12 cellular contexts compared by ENCODE assay signal in genomic region chr12:57091633-57092528, GRCh38. TPM values are rescaled to one million over a fixed set of nuclear protein-coding genes. Genes with fewer than 3 reads are reported as not detected.
A peak's percentile ranks its signal among the peaks of the same experiment; 100 is the strongest.
DNase-seq lines count a peak whose midpoint lies in the region; ATAC-seq and TF ChIP-seq lines count a peak whose summit lies in the region.
"Had no signal": no experiment of that assay in that cellular context is flagged by ENCODE, and none has a peak within 500 bp of the region (broad histone marks: within the 10 kb centered on the region; RNA-seq: fewer than 3 reads in every experiment).

No MANE protein-coding gene starts in this region.

- no peak for TF ChIP-seq CTCF in ascending aorta (IDR thresholded peaks at IDR 0.05)
- TF ChIP-seq CTCF in thyroid gland (IDR thresholded peaks at IDR 0.05), result no peak

- peak overlapping the region; percentile 33 for H3K27ac Mint-ChIP-seq in activated T-cell treated with anti-CD3 and anti-CD28 coated beads, Interleukin-2, amount 50 U/mL, for 72 hours

- no peak for TF ChIP-seq POLR2A in thyroid gland (IDR thresholded peaks at IDR 0.05)

- H3K4me3 Mint-ChIP-seq in activated T-cell treated with anti-CD3 and anti-CD28 coated beads, Interleukin-2, amount 50 U/mL, for 72 hours, result peak overlapping the region; percentile 44 to 47

- DNase-seq in activated T-cell treated with anti-CD3 and anti-CD28 coated beads, Interleukin-2, amount 50 U/mL, for 72 hours, result no peak
- no peak for DNase-seq in activated T-cell treated with anti-CD3 and anti-CD28 coated beads, Interleukin-2, amount 50 U/mL, for 48 hours
- DNase-seq in ascending aorta (ENCODE audit: low spot score in 2 of 2) (no peak), thyroid gland (no peak), midbrain (lab: John Stamatoyannopoulos, UW) (no peak)
- DNase-seq: COR-L47, T-helper 9 cell had no signal

- H3K36me3 ChIP-seq in ascending aorta (peaks cover 39 to 52% of the 10 kb centered on the region in 2 donors), mesodermal cell (ENCODE audit: control insufficient read depth, insufficient read depth, low read length) (peaks cover 55% of the 10 kb centered on the region), thyroid gland (peaks cover 32 to 37% of the 10 kb centered on the region in 2 donors)

- ATAC-seq in activated T-cell treated with anti-CD3 and anti-CD28 coated beads, Interleukin-2, amount 50 U/mL, for 72 hours (replicated peaks in 1 of 2), result no peak
- no peak for ATAC-seq in HG03139 (IDR thresholded peaks at IDR 0.05; ENCODE audit: unreplicated experiment)
- no peak for ATAC-seq in HG02870 (IDR thresholded peaks at IDR 0.05; ENCODE audit: unreplicated experiment)

- H3K27ac ChIP-seq in ascending aorta (peak overlapping the region; percentile 87 to 99), mesodermal cell (ENCODE audit: low read depth, low read length, severe bottlenecking) (peak overlapping the region; percentile 8), thyroid gland (peak overlapping the region in 2 of 3 donors; percentile 15 to 57)

- no peaks in the 10 kb centered on the region for H3K27me3 Mint-ChIP-seq in activated T-cell treated with anti-CD3 and anti-CD28 coated beads, Interleukin-2, amount 50 U/mL, for 72 hours (ENCODE audit: low read depth)

- no peaks in the 10 kb centered on the region for H3K9me3 Mint-ChIP-seq in activated T-cell treated with anti-CD3 and anti-CD28 coated beads, Interleukin-2, amount 50 U/mL, for 72 hours

- intact Hi-C loops in ascending aorta (cut with DNase I), result loop anchor here (2.0 kb wide), 1 partner anchor 23 kb away; no protein-coding TSS in a partner anchor
- intact Hi-C loops in thyroid gland (cut with DNase I), result no loop called here

- no peaks in the 10 kb centered on the region for H3K9me3 ChIP-seq in ascending aorta
- H3K9me3 ChIP-seq in mesodermal cell (ENCODE audit: control insufficient read depth, low read length), result no peaks in the 10 kb centered on the region
- H3K9me3 ChIP-seq in thyroid gland, result no peaks in the 10 kb centered on the region
- H3K9me3 ChIP-seq: upper lobe of left lung had no signal

- H3K4me3 ChIP-seq in ascending aorta (peak overlapping the region; percentile 95 to 96), mesodermal cell (ENCODE audit: extremely low read depth, insufficient read depth, low read length, poor library complexity, severe bottlenecking) (peak overlapping the region; percentile 96), thyroid gland (replicated peaks in 1 of 3) (no peak overlapping the region)

- H3K27me3 ChIP-seq in ascending aorta, result no peaks in the 10 kb centered on the region
- H3K27me3 ChIP-seq in thyroid gland, result no peaks in the 10 kb centered on the region
- H3K27me3 ChIP-seq: upper lobe of left lung had no signal

- H3K4me1 ChIP-seq in ascending aorta, result peaks cover 26 to 47% of the 10 kb centered on the region in 2 donors
- H3K4me1 ChIP-seq in mesodermal cell (ENCODE audit: control insufficient read depth, insufficient read depth, low read length, poor library complexity, severe bottlenecking), result peaks cover 44% of the 10 kb centered on the region
- peaks cover 21 to 42% of the 10 kb centered on the region in 2 donors for H3K4me1 ChIP-seq in thyroid gland

- WGBS in mesodermal cell (ENCODE audit: insufficient coverage in 2 of 2), 2 experiments, result 90 to 93% methylated on average over 19 to 22 of the region's 25 CpGs
- WGBS in thyroid gland, 2 donors, result 81 to 83% methylated on average over 21 to 24 of the region's 25 CpGs

- H3K36me3 Mint-ChIP-seq in activated T-cell treated with anti-CD3 and anti-CD28 coated beads, Interleukin-2, amount 50 U/mL, for 72 hours (ENCODE audit: insufficient read depth in 2 of 2), result peaks cover 6 to 13% of the 10 kb centered on the region in 2 donors

- peaks cover 71% of the 10 kb centered on the region for H3K4me1 Mint-ChIP-seq in activated T-cell treated with anti-CD3 and anti-CD28 coated beads, Interleukin-2, amount 50 U/mL, for 72 hours (ENCODE audit: low read depth)

RNA-seq across cellular contexts. Expression of gene NAB2, which starts 3.0 kb away (rescaled TPM):
- total RNA-seq in activated T-cell treated with anti-CD3 and anti-CD28 coated beads, Interleukin-2, amount 50 U/mL, for 72 hours, result 10 to 100 TPM; 30.7 to 31.0 TPM
- total RNA-seq in ascending aorta, result 50.9 TPM
- 46.9 TPM for polyA plus RNA-seq in mesodermal cell (2013, experiment 1 of 2)
- polyA plus RNA-seq in mesodermal cell (2013, experiment 2 of 2), result 34.1 TPM
- 10 to 100 TPM; 11.8 to 48.0 (median 16.1) TPM for total RNA-seq in thyroid gland

RNA-seq across cellular contexts. Expression of gene NEMP1, which starts 13.3 kb away (rescaled TPM):
- total RNA-seq in activated T-cell treated with anti-CD3 and anti-CD28 coated beads, Interleukin-2, amount 50 U/mL, for 72 hours, result 100 to 1,000 TPM; 114 to 119 TPM
- total RNA-seq in ascending aorta (7.7 TPM), thyroid gland (10 to 100 TPM in 2 of 4 donors, 1 to 10 TPM in 2; 5.6 to 10.9 (median 9.2) TPM)
- 21.3 TPM for polyA plus RNA-seq in mesodermal cell (2013, experiment 1 of 2)
- 19.8 TPM for polyA plus RNA-seq in mesodermal cell (2013, experiment 2 of 2)

RNA-seq across cellular contexts. Expression of gene STAT6, which starts 19.3 kb away (rescaled TPM):
- 100 to 1,000 TPM; 178 to 191 TPM for total RNA-seq in activated T-cell treated with anti-CD3 and anti-CD28 coated beads, Interleukin-2, amount 50 U/mL, for 72 hours
- 188 TPM for total RNA-seq in ascending aorta
- polyA plus RNA-seq in mesodermal cell (2013, experiment 1 of 2), result 52.0 TPM
- polyA plus RNA-seq in mesodermal cell (2013, experiment 2 of 2), result 49.3 TPM
- total RNA-seq in thyroid gland, result 100 to 1,000 TPM in 1 of 4 donors, 10 to 100 TPM in 3; 79.0 to 144 (median 89.8) TPM

RNA-seq across cellular contexts. Expression of gene LRP1, which starts 36.4 kb away (rescaled TPM):
- total RNA-seq in activated T-cell treated with anti-CD3 and anti-CD28 coated beads, Interleukin-2, amount 50 U/mL, for 72 hours, result 1 to 10 TPM; 3.2 to 4.8 TPM
- total RNA-seq in ascending aorta (708 TPM), thyroid gland (100 to 1,000 TPM in 3 of 4 donors, 10 to 100 TPM in 1; 98.5 to 161 (median 118) TPM)
- 90.4 TPM for polyA plus RNA-seq in mesodermal cell (2013, experiment 1 of 2)
- 68.9 TPM for polyA plus RNA-seq in mesodermal cell (2013, experiment 2 of 2)

RNA-seq across cellular contexts. Expression of gene MYO1A, which starts 42.0 kb away (rescaled TPM):
- total RNA-seq in activated T-cell treated with anti-CD3 and anti-CD28 coated beads, Interleukin-2, amount 50 U/mL, for 72 hours, result 10 to 100 TPM; 11.4 to 13.4 TPM
- total RNA-seq in ascending aorta (not detected), thyroid gland (not detected)
- not detected for polyA plus RNA-seq in mesodermal cell (2013, experiment 1 of 2)
- polyA plus RNA-seq in mesodermal cell (2013, experiment 2 of 2), result not detected
- total RNA-seq: NCI-H460 had no signal

Comparison
In these comparisons a context has a peak if more than half of its experiments do, and no peak if none do; other contexts are left out.
1. H3K27ac ChIP-seq: peak in every context shown above with its lines; median percentile 93 in ascending aorta; 36 in thyroid gland; 8 in mesodermal cell.
2. H3K4me3 ChIP-seq: peak in ascending aorta (2 of 2) and mesodermal cell (single experiment); none in thyroid gland (0 of 3).
3. RNA of gene NEMP1, which starts 13.3 kb away (total RNA-seq): 114 to 119 TPM in activated T-cell treated with anti-CD3 and anti-CD28 coated beads, Interleukin-2, amount 50 U/mL, for 72 hours; 5.6 to 10.9 TPM in thyroid gland and 7.7 TPM in ascending aorta (single experiment); every median in the first group is over 4 times any median in the second.